ENCODE assay signal across 7 cellular contexts in the genomic region with DNA sequence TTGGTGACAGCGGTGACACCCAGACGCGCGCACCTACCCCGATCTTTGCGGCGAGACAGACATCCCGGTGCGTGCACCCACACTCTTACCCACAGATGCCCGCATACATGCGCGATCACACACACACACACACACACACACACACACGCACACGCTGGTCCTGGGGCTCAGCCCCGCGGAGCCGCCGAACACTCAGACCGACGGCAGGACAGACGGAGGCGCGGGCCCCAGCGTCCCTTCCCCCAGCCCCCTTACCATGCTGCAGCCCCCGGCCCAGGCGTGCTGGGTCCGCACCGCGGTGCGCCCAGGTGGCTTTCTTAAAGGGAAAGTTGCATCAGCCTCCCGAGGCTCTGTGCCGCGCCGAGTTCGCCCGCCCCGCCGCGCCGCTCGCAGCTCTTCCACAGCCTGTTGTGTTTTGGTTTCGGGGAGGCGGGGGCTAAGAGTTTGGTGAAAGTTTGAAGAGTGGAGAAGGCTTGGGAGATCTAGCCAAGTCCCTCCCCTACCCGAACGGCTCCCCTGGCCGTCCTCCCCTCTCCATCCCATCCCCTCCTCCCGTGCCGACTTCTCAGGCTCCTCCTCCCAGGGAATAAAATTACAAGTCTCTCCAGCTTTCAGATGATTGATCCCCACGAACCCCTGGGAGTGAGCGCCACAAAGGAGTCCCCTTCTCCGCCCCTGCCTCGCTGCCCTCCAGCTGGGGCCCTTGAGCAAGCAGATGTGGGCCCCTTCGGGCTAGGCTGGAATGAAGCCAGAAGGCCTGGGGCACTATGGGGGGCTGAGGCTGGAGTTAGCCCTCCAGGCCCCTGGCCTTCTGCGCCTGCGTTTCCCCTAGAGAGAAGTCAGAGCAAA. TPM values are rescaled to one million over a fixed set of nuclear protein-coding genes. Genes with fewer than 3 reads are reported as not detected.
DNase-seq lines count a peak whose midpoint lies in the region; ATAC-seq and TF ChIP-seq lines count a peak whose summit lies in the region.

A gene (minus strand): TSS at position 412 of the 849 bp plus-strand sequence. CDS start 7,185 bp downstream, outside the sequence.

- peaks cover 0 to 2% (median 0%) of the 10 kb centered on the region in 9 donors for H3K27me3 ChIP-seq in heart left ventricle
- H3K27me3 ChIP-seq in psoas muscle (ENCODE audit: insufficient read depth in 3 of 3, low read length in 2 of 3): no peaks in the 10 kb centered on the region

- DNase-seq in HCEC 1CT (peak; percentile 46), RKO (ENCODE audit: low spot score) (peak; percentile 36), heart left ventricle (peak in 4 of 5 donors; percentile 53 to 66 (median 62)), psoas muscle (peak in 1 of 2 donors; percentile 31), NCI-H187 treated with DMSO at 0.1 percent for 48 hours (lab: John Stamatoyannopoulos, UW) (no peak), GOT3 (lab: John Stamatoyannopoulos, UW) (no peak)
- peak; percentile 49 to 62 for DNase-seq in activated naive CD4-positive, alpha-beta T cell treated with anti-CD3 and anti-CD28 coated beads, Interleukin-2, amount 50 U/mL, for 72 hours (ENCODE audit: low spot score in 2 of 2)

- H3K4me3 ChIP-seq in heart left ventricle (peak within 1 kb of the TSS; percentile 57 to 93 (median 80)), psoas muscle (peak within 1 kb of the TSS; percentile 88)

- H3K27ac ChIP-seq in heart left ventricle: peak within 1 kb of the TSS in 11 of 12 donors; percentile 50 to 88 (median 79)
- H3K27ac ChIP-seq in psoas muscle: peak within 1 kb of the TSS; percentile 91

- H3K4me1 ChIP-seq in heart left ventricle (peaks cover 1 to 41% (median 26%) of the 10 kb centered on the region in 12 donors), psoas muscle (peaks cover 17% of the 10 kb centered on the region)

- no peaks in the 10 kb centered on the region for H3K9me3 Mint-ChIP-seq in activated naive CD4-positive, alpha-beta T cell treated with anti-CD3 and anti-CD28 coated beads, Interleukin-2, amount 50 U/mL, for 72 hours

- TF ChIP-seq CTCF in heart left ventricle (IDR thresholded peaks at IDR 0.05): no peak
- no peak for TF ChIP-seq CTCF in psoas muscle (IDR thresholded peaks at IDR 0.05)

- intact Hi-C loops in heart left ventricle (cut with DNase I): loop anchor here in 1 of 10 donors (10.0 kb wide), 1 partner anchor 266 kb away; no protein-coding TSS in a partner anchor
- intact Hi-C loops in psoas muscle (cut with DNase I): loop anchor here in 1 of 2 donors (10.0 kb wide), 1 partner anchor 266 kb away; no protein-coding TSS in a partner anchor

- no peaks in the 10 kb centered on the region for H3K9me3 ChIP-seq in heart left ventricle
- no peaks in the 10 kb centered on the region for H3K9me3 ChIP-seq in psoas muscle

- no peak for TF ChIP-seq POLR2A in heart left ventricle (IDR thresholded peaks at IDR 0.05)

- ATAC-seq in activated naive CD4-positive, alpha-beta T cell treated with anti-CD3 and anti-CD28 coated beads, Interleukin-2, amount 50 U/mL, for 72 hours: peak; percentile 16 to 44
- ATAC-seq in heart left ventricle: peak in 2 of 4 donors; percentile 26 to 31
- ATAC-seq in psoas muscle: peak in 3 of 4 donors; percentile 2 to 6 (median 2)

- H3K36me3 Mint-ChIP-seq in activated naive CD4-positive, alpha-beta T cell treated with anti-CD3 and anti-CD28 coated beads, Interleukin-2, amount 50 U/mL, for 72 hours: no peaks in the 10 kb centered on the region

- H3K36me3 ChIP-seq in heart left ventricle (no peaks in the 10 kb centered on the region), psoas muscle (ENCODE audit: insufficient read depth in 1 of 2, low read depth in 1 of 2) (no peaks in the 10 kb centered on the region)

- H3K27ac Mint-ChIP-seq in activated naive CD4-positive, alpha-beta T cell treated with anti-CD3 and anti-CD28 coated beads, Interleukin-2, amount 50 U/mL, for 72 hours: peak within 1 kb of the TSS; percentile 74 to 84

- 7 to 10% (median 8%) methylated on average over 20 to 55 of the region's 55 CpGs for WGBS in heart left ventricle, 4 donors
- 7 to 8% (median 8%) methylated on average over 50 to 55 of the region's 55 CpGs for WGBS in psoas muscle, 3 donors

RNA-seq across cellular contexts. Expression of the gene that starts here (rescaled TPM):
- 1 to 10 TPM; 5.1 to 6.2 TPM for total RNA-seq in activated naive CD4-positive, alpha-beta T cell treated with anti-CD3 and anti-CD28 coated beads, Interleukin-2, amount 50 U/mL, for 72 hours
- total RNA-seq in heart left ventricle: 1 to 10 TPM in 6 of 9 donors, under 1 TPM in 3; 0.83 to 2.4 (median 1.1) TPM
- polyA plus RNA-seq in heart left ventricle: 1 to 10 TPM in 1 of 2 donors, under 1 TPM in 1; 0.61 to 2.0 TPM
- total RNA-seq in psoas muscle: 1 to 10 TPM in 1 of 4 donors, under 1 TPM in 3; 0.71 to 1.2 (median 0.75) TPM
- polyA plus RNA-seq in psoas muscle: under 1 TPM; 0.28 to 0.40 (median 0.40) TPM

Comparison
In these comparisons a context has a peak if more than half of its experiments do, and no peak if none do; other contexts are left out.
1. DNase-seq: peak in HCEC 1CT (single experiment), RKO (single experiment), activated naive CD4-positive, alpha-beta T cell treated with anti-CD3 and anti-CD28 coated beads, Interleukin-2, amount 50 U/mL, for 72 hours (2 of 2) and heart left ventricle (4 of 5); none in NCI-H187 treated with DMSO at 0.1 percent for 48 hours (single experiment) and GOT3 (single experiment).